Comparison of ENCODE assay signal across 25 cellular contexts in genomic region chr3:79847928-79848327, GRCh38.
"Had no signal": no experiment of that assay in that cellular context is flagged by ENCODE, and none has a peak within 500 bp of the region (broad histone marks: within the 10 kb centered on the region; RNA-seq: fewer than 3 reads in every experiment).

No MANE protein-coding gene starts in this region.

- H3K4me3 ChIP-seq: esophagus squamous epithelium, gastrocnemius medialis, heart right ventricle, left lung, lower lobe of right lung, mucosa of descending colon had no signal

- H3K36me3 ChIP-seq: esophagus squamous epithelium, gastrocnemius medialis, heart right ventricle, left lung, lower lobe of right lung had no signal

- H3K9me3 ChIP-seq: esophagus squamous epithelium, gastrocnemius medialis, heart right ventricle, left lung, lower lobe of right lung, mucosa of descending colon had no signal

- ATAC-seq: effector memory CD8-positive, alpha-beta T cell; esophagus mucosa; gastrocnemius medialis; heart right ventricle; left cardiac atrium; left lung; left ventricle myocardium superior; lower lobe of right lung; mucosa of descending colon; naive thymus-derived CD8-positive, alpha-beta T cell had no signal

- FAIRE-seq: endometrium, keratinocyte had no signal

- H3K4me1 ChIP-seq: esophagus squamous epithelium, gastrocnemius medialis, heart right ventricle, left lung, lower lobe of right lung had no signal

- H3K27me3 ChIP-seq: esophagus squamous epithelium, gastrocnemius medialis, heart right ventricle, left lung had no signal

- H3K27ac ChIP-seq: epithelial cell of prostate, esophagus squamous epithelium, gastrocnemius medialis, heart right ventricle, left lung, lower lobe of right lung had no signal

- DNase-seq: cortex of kidney; effector CD8-positive, alpha-beta T cell; effector memory CD8-positive, alpha-beta T cell; endodermal cell; erythroblast; esophagus squamous epithelium; foreskin fibroblast; foreskin melanocyte; gastrocnemius medialis; glutamatergic neuron; head of caudate nucleus; heart right ventricle; hippocampal formation; left cardiac atrium; left lung; left ventricle myocardium superior; lower lobe of right lung; mesenchymal stem cell; mucosa of descending colon; naive B cell; naive thymus-derived CD8-positive, alpha-beta T cell had no signal
